1 cellular context compared by ENCODE assay signal in the genomic region with DNA sequence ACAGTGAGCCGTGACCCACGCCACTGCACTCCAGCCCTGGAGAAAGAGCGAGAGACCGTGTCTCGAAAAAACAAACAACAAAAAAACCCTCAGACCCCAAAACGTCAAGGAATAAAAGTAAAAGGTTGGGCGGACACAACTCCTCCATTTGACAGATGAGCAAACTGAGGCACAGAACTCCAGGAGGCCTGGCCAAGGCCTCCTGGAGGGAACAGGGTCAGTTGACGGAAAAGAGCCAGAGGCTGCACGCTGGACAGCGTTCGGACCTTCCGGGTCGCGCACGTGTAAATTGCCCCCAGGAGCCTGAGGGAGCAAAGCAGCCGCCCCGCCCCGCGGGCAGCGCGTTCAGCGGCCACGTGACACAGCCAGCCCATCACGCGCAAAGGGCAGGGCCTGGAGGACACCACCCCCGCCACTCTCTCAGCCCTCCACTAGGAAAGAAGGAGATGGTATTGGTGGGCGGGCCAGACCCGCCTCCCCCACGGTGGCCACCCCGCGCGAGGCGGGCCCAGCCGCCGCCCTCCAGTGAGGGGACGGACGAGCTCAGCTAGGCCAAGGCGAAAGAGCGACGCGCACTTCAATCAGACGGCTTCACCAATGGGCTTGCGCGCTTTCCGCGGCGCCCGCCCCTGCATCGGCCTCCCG.
A peak's percentile ranks its signal among the peaks of the same experiment; 100 is the strongest.
TF ChIP-seq lines count a peak whose summit lies in the region.

No MANE protein-coding gene starts in this region.

TF ChIP-seq in K562, 482 proteins besides CTCF, POLR2A, EP300 and RAD21 (continued from another document and continues in another):
- TF ChIP-seq, protein P1, sequence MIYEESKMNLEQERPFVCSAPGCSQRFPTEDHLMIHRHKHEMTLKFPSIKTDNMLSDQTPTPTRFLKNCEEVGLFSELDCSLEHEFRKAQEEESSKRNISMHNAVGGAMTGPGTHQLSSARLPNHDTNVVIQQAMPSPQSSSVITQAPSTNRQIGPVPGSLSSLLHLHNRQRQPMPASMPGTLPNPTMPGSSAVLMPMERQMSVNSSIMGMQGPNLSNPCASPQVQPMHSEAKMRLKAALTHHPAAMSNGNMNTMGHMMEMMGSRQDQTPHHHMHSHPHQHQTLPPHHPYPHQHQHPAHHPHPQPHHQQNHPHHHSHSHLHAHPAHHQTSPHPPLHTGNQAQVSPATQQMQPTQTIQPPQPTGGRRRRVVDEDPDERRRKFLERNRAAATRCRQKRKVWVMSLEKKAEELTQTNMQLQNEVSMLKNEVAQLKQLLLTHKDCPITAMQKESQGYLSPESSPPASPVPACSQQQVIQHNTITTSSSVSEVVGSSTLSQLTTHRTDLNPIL (CRISPR knock-in tag; IDR thresholded peaks at IDR 0.05): no peak
- no peak for TF ChIP-seq GATA2 (CRISPR knock-in tag; IDR thresholded peaks at IDR 0.05)
- TF ChIP-seq ZSCAN29 (IDR thresholded peaks at IDR 0.05): 0 out of 2 replicates have a peak, but pooled peaks have one; percentile 9
- TF ChIP-seq EHMT2 (IDR thresholded peaks at IDR 0.05): peak; percentile 59; the same call in 1 of the 2 replicates
- no peak for TF ChIP-seq SMAD2 (IDR thresholded peaks at IDR 0.05; ENCODE audit: low read depth, low read length)
- TF ChIP-seq PPARD (CRISPR knock-in tag; IDR thresholded peaks at IDR 0.05): no peak
- TF ChIP-seq ZNF830 (CRISPR knock-in tag; IDR thresholded peaks at IDR 0.05): no peak
- TF ChIP-seq KDM1A (IDR thresholded peaks at IDR 0.05): peak; percentile 89 to 96
- TF ChIP-seq, protein P2, sequence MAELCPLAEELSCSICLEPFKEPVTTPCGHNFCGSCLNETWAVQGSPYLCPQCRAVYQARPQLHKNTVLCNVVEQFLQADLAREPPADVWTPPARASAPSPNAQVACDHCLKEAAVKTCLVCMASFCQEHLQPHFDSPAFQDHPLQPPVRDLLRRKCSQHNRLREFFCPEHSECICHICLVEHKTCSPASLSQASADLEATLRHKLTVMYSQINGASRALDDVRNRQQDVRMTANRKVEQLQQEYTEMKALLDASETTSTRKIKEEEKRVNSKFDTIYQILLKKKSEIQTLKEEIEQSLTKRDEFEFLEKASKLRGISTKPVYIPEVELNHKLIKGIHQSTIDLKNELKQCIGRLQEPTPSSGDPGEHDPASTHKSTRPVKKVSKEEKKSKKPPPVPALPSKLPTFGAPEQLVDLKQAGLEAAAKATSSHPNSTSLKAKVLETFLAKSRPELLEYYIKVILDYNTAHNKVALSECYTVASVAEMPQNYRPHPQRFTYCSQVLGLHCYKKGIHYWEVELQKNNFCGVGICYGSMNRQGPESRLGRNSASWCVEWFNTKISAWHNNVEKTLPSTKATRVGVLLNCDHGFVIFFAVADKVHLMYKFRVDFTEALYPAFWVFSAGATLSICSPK (IDR thresholded peaks at IDR 0.05; ENCODE audit: borderline replicate concordance): no peak
- TF ChIP-seq TBL1XR1 (IDR thresholded peaks at IDR 0.05; ENCODE audit: low read length in 2 of 2): no peak
- TF ChIP-seq DDX20 (tag; IDR thresholded peaks at IDR 0.05; ENCODE audit: low read depth): no peak
- TF ChIP-seq ARID2 (IDR thresholded peaks at IDR 0.05): no peak
- TF ChIP-seq COPS2 (conservative IDR thresholded peaks at IDR 0.05): no peak
- TF ChIP-seq MCM7 (IDR thresholded peaks at IDR 0.05): no peak
- no peak for TF ChIP-seq POLR2H (tag; IDR thresholded peaks at IDR 0.05; ENCODE audit: low read depth)
- TF ChIP-seq, protein P3, sequence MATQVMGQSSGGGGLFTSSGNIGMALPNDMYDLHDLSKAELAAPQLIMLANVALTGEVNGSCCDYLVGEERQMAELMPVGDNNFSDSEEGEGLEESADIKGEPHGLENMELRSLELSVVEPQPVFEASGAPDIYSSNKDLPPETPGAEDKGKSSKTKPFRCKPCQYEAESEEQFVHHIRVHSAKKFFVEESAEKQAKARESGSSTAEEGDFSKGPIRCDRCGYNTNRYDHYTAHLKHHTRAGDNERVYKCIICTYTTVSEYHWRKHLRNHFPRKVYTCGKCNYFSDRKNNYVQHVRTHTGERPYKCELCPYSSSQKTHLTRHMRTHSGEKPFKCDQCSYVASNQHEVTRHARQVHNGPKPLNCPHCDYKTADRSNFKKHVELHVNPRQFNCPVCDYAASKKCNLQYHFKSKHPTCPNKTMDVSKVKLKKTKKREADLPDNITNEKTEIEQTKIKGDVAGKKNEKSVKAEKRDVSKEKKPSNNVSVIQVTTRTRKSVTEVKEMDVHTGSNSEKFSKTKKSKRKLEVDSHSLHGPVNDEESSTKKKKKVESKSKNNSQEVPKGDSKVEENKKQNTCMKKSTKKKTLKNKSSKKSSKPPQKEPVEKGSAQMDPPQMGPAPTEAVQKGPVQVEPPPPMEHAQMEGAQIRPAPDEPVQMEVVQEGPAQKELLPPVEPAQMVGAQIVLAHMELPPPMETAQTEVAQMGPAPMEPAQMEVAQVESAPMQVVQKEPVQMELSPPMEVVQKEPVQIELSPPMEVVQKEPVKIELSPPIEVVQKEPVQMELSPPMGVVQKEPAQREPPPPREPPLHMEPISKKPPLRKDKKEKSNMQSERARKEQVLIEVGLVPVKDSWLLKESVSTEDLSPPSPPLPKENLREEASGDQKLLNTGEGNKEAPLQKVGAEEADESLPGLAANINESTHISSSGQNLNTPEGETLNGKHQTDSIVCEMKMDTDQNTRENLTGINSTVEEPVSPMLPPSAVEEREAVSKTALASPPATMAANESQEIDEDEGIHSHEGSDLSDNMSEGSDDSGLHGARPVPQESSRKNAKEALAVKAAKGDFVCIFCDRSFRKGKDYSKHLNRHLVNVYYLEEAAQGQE (CRISPR knock-in tag; IDR thresholded peaks at IDR 0.05; ENCODE audit: low read depth): peak; percentile 91
- peak; percentile 36 for TF ChIP-seq KLF6 (CRISPR knock-in tag; IDR thresholded peaks at IDR 0.05; ENCODE audit: borderline replicate concordance)
- no peak for TF ChIP-seq CHD1 (IDR thresholded peaks at IDR 0.05; ENCODE audit: low read length)
- TF ChIP-seq NONO (IDR thresholded peaks at IDR 0.05; ENCODE audit: low read depth in 2 of 2, low read length in 1 of 2): no peak
- TF ChIP-seq CTCFL (IDR thresholded peaks at IDR 0.05; ENCODE audit: borderline replicate concordance, insufficient read depth, low read depth, low read length, poor library complexity, severe bottlenecking): no peak
- TF ChIP-seq, protein P4, sequence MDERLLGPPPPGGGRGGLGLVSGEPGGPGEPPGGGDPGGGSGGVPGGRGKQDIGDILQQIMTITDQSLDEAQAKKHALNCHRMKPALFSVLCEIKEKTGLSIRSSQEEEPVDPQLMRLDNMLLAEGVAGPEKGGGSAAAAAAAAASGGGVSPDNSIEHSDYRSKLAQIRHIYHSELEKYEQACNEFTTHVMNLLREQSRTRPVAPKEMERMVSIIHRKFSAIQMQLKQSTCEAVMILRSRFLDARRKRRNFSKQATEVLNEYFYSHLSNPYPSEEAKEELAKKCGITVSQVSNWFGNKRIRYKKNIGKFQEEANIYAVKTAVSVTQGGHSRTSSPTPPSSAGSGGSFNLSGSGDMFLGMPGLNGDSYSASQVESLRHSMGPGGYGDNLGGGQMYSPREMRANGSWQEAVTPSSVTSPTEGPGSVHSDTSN (CRISPR knock-in tag; IDR thresholded peaks at IDR 0.05; ENCODE audit: low read depth): peak; percentile 80
- TF ChIP-seq, protein P4 (tag; conservative IDR thresholded peaks at IDR 0.05; ENCODE audit: low read depth): peak; percentile 89
- TF ChIP-seq, protein P5, sequence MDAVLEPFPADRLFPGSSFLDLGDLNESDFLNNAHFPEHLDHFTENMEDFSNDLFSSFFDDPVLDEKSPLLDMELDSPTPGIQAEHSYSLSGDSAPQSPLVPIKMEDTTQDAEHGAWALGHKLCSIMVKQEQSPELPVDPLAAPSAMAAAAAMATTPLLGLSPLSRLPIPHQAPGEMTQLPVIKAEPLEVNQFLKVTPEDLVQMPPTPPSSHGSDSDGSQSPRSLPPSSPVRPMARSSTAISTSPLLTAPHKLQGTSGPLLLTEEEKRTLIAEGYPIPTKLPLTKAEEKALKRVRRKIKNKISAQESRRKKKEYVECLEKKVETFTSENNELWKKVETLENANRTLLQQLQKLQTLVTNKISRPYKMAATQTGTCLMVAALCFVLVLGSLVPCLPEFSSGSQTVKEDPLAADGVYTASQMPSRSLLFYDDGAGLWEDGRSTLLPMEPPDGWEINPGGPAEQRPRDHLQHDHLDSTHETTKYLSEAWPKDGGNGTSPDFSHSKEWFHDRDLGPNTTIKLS (IDR thresholded peaks at IDR 0.05; ENCODE audit: borderline replicate concordance, low read depth): no peak
- TF ChIP-seq ZNF143 (CRISPR knock-in tag; IDR thresholded peaks at IDR 0.05): no peak
- no peak for TF ChIP-seq ATF4 (CRISPR knock-in tag; IDR thresholded peaks at IDR 0.05)
- TF ChIP-seq NR0B1 (IDR thresholded peaks at IDR 0.05; ENCODE audit: partially characterized antibody): no peak
- TF ChIP-seq NFIX (CRISPR knock-in tag; IDR thresholded peaks at IDR 0.05; ENCODE audit: low read depth): no peak
- peak; percentile 51 for TF ChIP-seq SMARCA4 (IDR thresholded peaks at IDR 0.05)
- no peak for TF ChIP-seq SETDB1 (IDR thresholded peaks at IDR 0.05; ENCODE audit: low read length)
- no peak for TF ChIP-seq JUNB (CRISPR knock-in tag; conservative IDR thresholded peaks at IDR 0.05)
- TF ChIP-seq ETV1 (tag; conservative IDR thresholded peaks at IDR 0.05; ENCODE audit: low read depth): peak; percentile 83
- no peak for TF ChIP-seq ZBTB33 (CRISPR knock-in tag; IDR thresholded peaks at IDR 0.05)
- TF ChIP-seq POLR2B (IDR thresholded peaks at IDR 0.05; ENCODE audit: low read depth, partially characterized antibody): peak; percentile 58
- TF ChIP-seq EP400 (IDR thresholded peaks at IDR 0.05): peak; percentile 89
